Comparison of ENCODE assay signal across 7 cellular contexts in the genomic region with DNA sequence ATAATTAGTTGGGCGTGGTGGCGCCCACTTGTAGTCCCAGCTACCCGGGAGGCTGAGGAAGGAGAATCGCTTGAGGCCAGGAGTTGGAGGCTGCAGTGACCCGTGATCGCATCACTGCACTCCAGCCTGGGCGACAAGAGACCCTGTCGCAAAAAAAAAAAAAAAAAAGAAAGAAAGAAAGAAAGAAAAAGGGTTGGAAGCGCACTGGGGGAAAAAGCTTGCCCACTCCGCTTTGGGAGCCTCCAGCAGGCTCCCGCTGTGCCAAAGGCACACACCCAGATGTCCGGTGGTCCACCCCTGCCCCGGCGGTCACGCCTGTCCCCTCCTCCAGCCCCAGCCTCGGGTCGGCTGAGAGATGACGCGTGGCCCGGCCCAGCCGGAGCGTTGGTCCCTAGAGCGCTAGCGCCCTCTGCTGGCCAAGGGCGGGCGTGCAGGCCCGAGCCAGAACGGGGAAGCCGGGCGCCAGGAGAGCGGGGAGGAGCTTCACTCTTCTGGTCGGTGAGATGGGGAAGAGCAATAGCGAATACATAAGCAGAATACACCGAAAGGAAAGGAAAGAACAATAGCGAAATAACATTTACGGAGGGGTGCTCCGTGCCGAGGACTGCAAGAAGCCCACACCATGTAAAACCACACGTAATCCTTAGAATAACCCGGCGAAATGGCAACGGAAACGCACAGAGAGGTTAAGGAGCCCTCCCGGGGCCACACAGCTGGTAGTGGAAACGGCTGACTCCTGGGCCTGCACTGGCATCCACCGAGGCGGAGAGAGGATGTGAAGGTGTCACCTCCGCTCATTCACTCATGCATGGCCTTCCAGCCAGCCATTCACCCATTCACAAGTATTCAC.
DNase-seq lines count a peak whose midpoint lies in the region; ATAC-seq and FAIRE-seq lines count a peak whose summit lies in the region.

No MANE protein-coding gene starts in this region.

- FAIRE-seq in GM18507 (lab: Jason Lieb, UNC) = peak; percentile 75

- ATAC-seq in HG03280 (IDR thresholded peaks at IDR 0.05; ENCODE audit: unreplicated experiment) = peak; percentile 89

- peak; percentile 86 for DNase-seq in GM18507 (ENCODE audit: extremely low spot score, insufficient read length, low read depth)
- peak; percentile 70 for DNase-seq in NCI-H345 treated with DMSO at 0.1 percent for 48 hours (lab: John Stamatoyannopoulos, UW; ENCODE audit: unreplicated experiment)
- DNase-seq in activated CD4-positive, CD25-positive, alpha-beta regulatory T cell treated with anti-CD3 and anti-CD28 coated beads, Interleukin-2, amount 50 U/mL, for 16 hours (ENCODE audit: low read depth, low spot score) = peak; percentile 80
- peak; percentile 81 for DNase-seq in central memory CD4-positive, alpha-beta T cell
- peak; percentile 82 for DNase-seq in kidney tubule cell (ENCODE audit: low spot score)
- peak; percentile 87 to 97 (median 92) for DNase-seq in stimulated activated CD4-positive, alpha-beta T cell treated with anti-CD3 and anti-CD28 coated beads, Interleukin-1b, Interleukin-23, amount 100 ng/mL, for 24 hours (ENCODE audit: low read depth in 4 of 4, low spot score in 1 of 4)

Comparison
In these comparisons a context has a peak if more than half of its experiments do, and no peak if none do; other contexts are left out.
1. Peak in every context shown above with its lines: DNase-seq and ATAC-seq.